ENCODE assay signal across 8 cellular contexts in genomic region chr3:142999881-143000280, GRCh38. TPM values are rescaled to one million over a fixed set of nuclear protein-coding genes. Genes with fewer than 3 reads are reported as not detected.
DNase-seq lines count a peak whose midpoint lies in the region; ATAC-seq and TF ChIP-seq lines count a peak whose summit lies in the region.

No MANE protein-coding gene starts in this region.

- no peaks in the 10 kb centered on the region for H3K27me3 Mint-ChIP-seq in mesothelial cell of epicardium (ENCODE audit: low read depth)

- no peak overlapping the region; a peak in 2 of 22 replicates for H3K27ac ChIP-seq in BLaER1 treated with 17β-estradiol and CSF1 and Interleukin-3, amounts not matched to agents 10 nM and 100 nM
- peak overlapping the region; percentile 97 for H3K27ac ChIP-seq in HUES48 (ENCODE audit: low read depth, low read length)

- peaks cover 18 to 37% (median 23%) of the 10 kb centered on the region in 10 experiments for H3K4me1 ChIP-seq in BLaER1 treated with 17β-estradiol and CSF1 and Interleukin-3, amounts not matched to agents 10 nM and 100 nM
- H3K4me1 ChIP-seq in HUES48 (ENCODE audit: control insufficient read depth, insufficient read depth, low read length) (peaks cover 14% of the 10 kb centered on the region), adipocyte (ENCODE audit: control insufficient read depth, insufficient read depth, low read length) (peaks cover 34% of the 10 kb centered on the region)

- peak overlapping the region in 1 of 11 experiments; percentile 97; a peak in 1 of 22 replicates for H3K9ac ChIP-seq in BLaER1 treated with 17β-estradiol and CSF1 and Interleukin-3, amounts not matched to agents 10 nM and 100 nM
- H3K9ac ChIP-seq in HUES48 (ENCODE audit: low read depth, low read length) = no peak overlapping the region
- peak overlapping the region; percentile 95 for H3K9ac ChIP-seq in adipocyte (ENCODE audit: low read length)

- peak overlapping the region; percentile 91 for H3K4me3 Mint-ChIP-seq in mesothelial cell of epicardium

- no peaks in the 10 kb centered on the region for H3K36me3 Mint-ChIP-seq in mesothelial cell of epicardium

- peak overlapping the region in 7 of 11 experiments; percentile 89 to 100 (median 94); a peak in 11 of 22 replicates for H3K4me2 ChIP-seq in BLaER1 treated with 17β-estradiol and CSF1 and Interleukin-3, amounts not matched to agents 10 nM and 100 nM

- peak overlapping the region; percentile 99 for H3K27ac Mint-ChIP-seq in mesothelial cell of epicardium

- peaks cover 28% of the 10 kb centered on the region for H3K4me1 Mint-ChIP-seq in mesothelial cell of epicardium

- ATAC-seq in HG03439 (IDR thresholded peaks at IDR 0.05; ENCODE audit: unreplicated experiment) = no peak

- H3K4me3 ChIP-seq in BLaER1 treated with 17β-estradiol and CSF1 and Interleukin-3, amounts not matched to agents 10 nM and 100 nM = peak overlapping the region in 2 of 10 experiments; percentile 72 to 94; a peak in 3 of 20 replicates
- H3K4me3 ChIP-seq in HUES48 (ENCODE audit: low read depth, low read length) (peak overlapping the region; percentile 96), adipocyte (ENCODE audit: low read length) (peak overlapping the region; percentile 97)

- H3K9me3 ChIP-seq in BLaER1 treated with 17β-estradiol and CSF1 and Interleukin-3, amounts not matched to agents 10 nM and 100 nM (replicated peaks in 1 of 11) = no peaks in the 10 kb centered on the region
- H3K9me3 ChIP-seq in HUES48 (ENCODE audit: control insufficient read depth, insufficient read depth, low read length) = no peaks in the 10 kb centered on the region
- no peaks in the 10 kb centered on the region for H3K9me3 ChIP-seq in adipocyte (ENCODE audit: control insufficient read depth, low read length)

- no peak for DNase-seq in adipocyte (ENCODE audit: low read depth)
- no peak for DNase-seq in mesothelial cell of epicardium (ENCODE audit: low spot score in 2 of 2, unreplicated experiment in 2 of 2)
- DNase-seq in cerebellar nuclear complex (lab: John Stamatoyannopoulos, UW) = no peak
- DNase-seq in T1000 (lab: John Stamatoyannopoulos, UW) = no peak
- DNase-seq in NCI-H510A (lab: John Stamatoyannopoulos, UW) = no peak

- no peaks in the 10 kb centered on the region for H3K27me3 ChIP-seq in BLaER1 treated with 17β-estradiol and CSF1 and Interleukin-3, amounts not matched to agents 10 nM and 100 nM
- no peaks in the 10 kb centered on the region for H3K27me3 ChIP-seq in HUES48 (ENCODE audit: control insufficient read depth, insufficient read depth, low read length)
- no peaks in the 10 kb centered on the region for H3K27me3 ChIP-seq in adipocyte (replicated peaks; ENCODE audit: control insufficient read depth, insufficient read depth, low read length)

- TF ChIP-seq CTCF in mesothelial cell of epicardium (IDR thresholded peaks at IDR 0.05; ENCODE audit: unreplicated experiment) = no peak

- no peaks in the 10 kb centered on the region for H3K36me3 ChIP-seq in BLaER1 treated with 17β-estradiol and CSF1 and Interleukin-3, amounts not matched to agents 10 nM and 100 nM
- H3K36me3 ChIP-seq in HUES48 (ENCODE audit: control insufficient read depth, insufficient read depth, low read length) (no peaks in the 10 kb centered on the region), adipocyte (ENCODE audit: control insufficient read depth, insufficient read depth, low read length, severe bottlenecking) (no peaks in the 10 kb centered on the region)

- H3K9me3 Mint-ChIP-seq in mesothelial cell of epicardium = no peaks in the 10 kb centered on the region

- peaks cover 0 to 30% (median 19%) of the 10 kb centered on the region in 11 experiments; a peak in 17 of 22 replicates for H4K20me1 ChIP-seq in BLaER1 treated with 17β-estradiol and CSF1 and Interleukin-3, amounts not matched to agents 10 nM and 100 nM

RNA-seq across cellular contexts. Expression of gene U2SURP, which starts 1.5 kb away (rescaled TPM):
- 141 to 147 TPM (median 141 TPM) in 3 replicates for total RNA-seq in mesothelial cell of epicardium

RNA-seq across cellular contexts. Expression of gene PAQR9, which starts 36.4 kb away (rescaled TPM):
- total RNA-seq in mesothelial cell of epicardium = 0.09 to 0.18 TPM in 2 of 3 replicates, not detected in the other
